8 cellular contexts compared by ENCODE assay signal in the genomic region with DNA sequence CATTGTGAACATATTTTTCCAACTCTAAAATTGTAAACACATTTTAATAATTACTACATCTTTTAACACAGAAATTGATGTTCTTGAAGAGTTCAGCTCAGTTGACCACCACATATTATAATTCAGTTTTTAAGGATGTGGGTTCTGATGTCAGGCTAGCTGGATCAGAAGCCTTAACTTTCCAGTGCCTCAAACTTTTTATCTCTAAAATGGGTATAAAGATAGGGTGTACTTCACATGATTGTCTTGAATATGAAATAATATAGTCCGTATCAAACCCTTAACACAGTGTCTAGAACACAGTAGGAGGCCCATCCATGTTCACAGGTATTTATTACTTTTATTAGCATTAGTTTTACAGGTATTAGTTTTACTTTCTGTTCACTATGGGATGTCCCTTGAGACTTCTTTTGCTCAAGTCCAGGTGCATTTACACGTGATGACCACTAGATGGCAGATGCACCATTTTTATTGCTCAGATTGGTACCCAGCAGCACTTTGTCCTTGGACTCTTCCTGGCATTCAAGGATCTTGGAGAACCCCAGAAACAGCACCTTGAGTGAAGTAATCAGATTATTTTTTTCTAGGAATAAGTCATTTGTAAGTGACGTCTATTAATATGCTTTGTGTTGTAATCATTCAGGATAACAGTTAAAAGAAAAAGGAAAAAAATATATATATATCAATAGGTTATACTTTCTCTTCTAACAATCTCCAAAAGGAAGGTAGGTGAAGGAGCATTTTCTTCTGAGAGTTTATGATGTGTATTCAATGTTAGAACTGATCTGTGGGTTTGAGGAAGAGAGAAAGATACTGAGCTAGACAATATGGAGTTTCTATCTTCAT.
DNase-seq lines count a peak whose midpoint lies in the region; ATAC-seq and TF ChIP-seq lines count a peak whose summit lies in the region.

No MANE protein-coding gene starts in this region.

- no peak overlapping the region for H3K27ac Mint-ChIP-seq in activated CD4-positive, alpha-beta T cell treated with anti-CD3 and anti-CD28 coated beads, Interleukin-2, amount 10 ng/mL, durations not matched to agents 7 days and 5 days

- no peak overlapping the region for H4K91ac ChIP-seq in mesenchymal stem cell (ENCODE audit: low read length)

- CTCF ChIA-PET in activated CD4-positive, alpha-beta T cell treated with anti-CD3 and anti-CD28 coated beads, Interleukin-2, amount 10 ng/mL, durations not matched to agents 7 days and 5 days (lab: Charles Lee), result interaction anchor here (0.6 kb wide), 1 partner anchor 370 kb away, joined by 3 read pairs; no protein-coding TSS in a partner anchor
- CTCF ChIA-PET in PC-3 (lab: Charles Lee), result no interaction called here

- POLR2A ChIA-PET in activated CD4-positive, alpha-beta T cell treated with anti-CD3 and anti-CD28 coated beads, Interleukin-2, amount 10 ng/mL, durations not matched to agents 7 days and 5 days (lab: Charles Lee), result no interaction called here
- POLR2A ChIA-PET in PC-3 (lab: Charles Lee; ENCODE audit: unreplicated experiment), result no interaction called here

- no peaks in the 10 kb centered on the region for H3F3A ChIP-seq in PC-3 (ENCODE audit: low read length, unreplicated experiment)

- H3K9me3 ChIP-seq in PC-3 (ENCODE audit: low read length), result no peaks in the 10 kb centered on the region
- no peaks in the 10 kb centered on the region for H3K9me3 ChIP-seq in endocrine pancreas (ENCODE audit: control insufficient read depth, low read length)
- H3K9me3 ChIP-seq in mesenchymal stem cell (ENCODE audit: control insufficient read depth, low read length), result no peaks in the 10 kb centered on the region

- intact Hi-C loops in PC-3 (cut with micrococcal nuclease), result no loop called here

- no peak overlapping the region for H3K18ac ChIP-seq in mesenchymal stem cell (ENCODE audit: low read depth in 1 of 2, low read length in 2 of 2)

- H2BK15ac ChIP-seq in mesenchymal stem cell (ENCODE audit: low read depth, poor library complexity, severe bottlenecking), result no peak overlapping the region

- H3K4me1 Mint-ChIP-seq in activated CD4-positive, alpha-beta T cell treated with anti-CD3 and anti-CD28 coated beads, Interleukin-2, amount 10 ng/mL, durations not matched to agents 7 days and 5 days, result no peaks in the 10 kb centered on the region

- H3K4me3 ChIP-seq in PC-3 (ENCODE audit: low read length) (no peak overlapping the region), endocrine pancreas (ENCODE audit: control insufficient read depth, insufficient read depth, low read length) (peak overlapping the region; percentile 20), mesenchymal stem cell (ENCODE audit: insufficient read depth in 1 of 2, low read depth in 1 of 2, low read length in 2 of 2) (no peak overlapping the region)

- H3K23ac ChIP-seq in mesenchymal stem cell (ENCODE audit: low read length in 2 of 2), result no peak overlapping the region

- H2AFZ ChIP-seq in PC-3 (ENCODE audit: low read length) (no peak overlapping the region), mesenchymal stem cell (ENCODE audit: low read depth, low read length) (no peak overlapping the region)

- no peaks in the 10 kb centered on the region for H3K9me3 Mint-ChIP-seq in activated CD4-positive, alpha-beta T cell treated with anti-CD3 and anti-CD28 coated beads, Interleukin-2, amount 10 ng/mL, durations not matched to agents 7 days and 5 days

- H3K79me2 ChIP-seq in PC-3 (ENCODE audit: low read length), result no peaks in the 10 kb centered on the region

- peak; percentile 73 for TF ChIP-seq CTCF in PC-3 (conservative IDR thresholded peaks at IDR 0.05; ENCODE audit: low read depth, low read length)

- no peak overlapping the region for H2AK5ac ChIP-seq in mesenchymal stem cell (ENCODE audit: low read length, severe bottlenecking)

- H2BK120ac ChIP-seq in mesenchymal stem cell (ENCODE audit: low read depth, low read length), result no peak overlapping the region

- H2BK5ac ChIP-seq in mesenchymal stem cell (ENCODE audit: low read depth, low read length, poor library complexity, severe bottlenecking), result no peak overlapping the region

- no peaks in the 10 kb centered on the region for H3K79me1 ChIP-seq in mesenchymal stem cell (replicated peaks; ENCODE audit: low read length, poor library complexity, severe bottlenecking)

- no peak overlapping the region for H4K8ac ChIP-seq in mesenchymal stem cell (ENCODE audit: low read length)

- no peaks in the 10 kb centered on the region for H3K36me3 Mint-ChIP-seq in activated CD4-positive, alpha-beta T cell treated with anti-CD3 and anti-CD28 coated beads, Interleukin-2, amount 10 ng/mL, durations not matched to agents 7 days and 5 days (ENCODE audit: low read depth)

- H3K36me3 ChIP-seq in PC-3 (ENCODE audit: low read depth, low read length) (no peaks in the 10 kb centered on the region), endocrine pancreas (ENCODE audit: control insufficient read depth, insufficient read depth, low read length) (no peaks in the 10 kb centered on the region), mesenchymal stem cell (ENCODE audit: control insufficient read depth in 1 of 2, insufficient read depth in 2 of 2, low read depth in 1 of 2, low read length in 2 of 2) (no peaks in the 10 kb centered on the region)

- H2BK12ac ChIP-seq in mesenchymal stem cell (ENCODE audit: low read length in 2 of 2), result no peak overlapping the region

- H3K14ac ChIP-seq in mesenchymal stem cell (ENCODE audit: low read length in 2 of 2), result no peak overlapping the region

- no peaks in the 10 kb centered on the region for H3K27me3 ChIP-seq in PC-3 (ENCODE audit: low read length)
- no peaks in the 10 kb centered on the region for H3K27me3 ChIP-seq in endocrine pancreas (ENCODE audit: control insufficient read depth, insufficient read depth, low read length)
- H3K27me3 ChIP-seq in mesenchymal stem cell (ENCODE audit: control insufficient read depth in 1 of 2, insufficient read depth in 1 of 2, low read length in 2 of 2), result peaks cover 0 to 5% of the 10 kb centered on the region in 2 experiments

- H3K4me2 ChIP-seq in PC-3 (ENCODE audit: low read length) (no peak overlapping the region), mesenchymal stem cell (ENCODE audit: low read length, poor library complexity, severe bottlenecking) (no peak overlapping the region)

- no peaks in the 10 kb centered on the region for H3K9me2 ChIP-seq in PC-3 (replicated peaks; ENCODE audit: low read length)

- no peak overlapping the region for H3K4ac ChIP-seq in mesenchymal stem cell (ENCODE audit: low read depth in 1 of 2, low read length in 2 of 2)

- no TSS peak for BruUV-seq in PC-3 (replicated peaks; lab: Mats Ljungman, UMichigan)

- ATAC-seq in GM21723 (IDR thresholded peaks at IDR 0.05; ENCODE audit: unreplicated experiment), result peak; percentile 93
- ATAC-seq in PC-3, result no peak; the same call in 1 of the 2 replicates

- H3K9ac ChIP-seq in PC-3 (ENCODE audit: low read length) (no peak overlapping the region), endocrine pancreas (ENCODE audit: control insufficient read depth, insufficient read depth, low read length) (no peak overlapping the region), mesenchymal stem cell (ENCODE audit: low read length) (no peak overlapping the region)

- DNase-seq in activated CD4-positive, alpha-beta T cell treated with anti-CD3 and anti-CD28 coated beads, Interleukin-2, amount 10 ng/mL, durations not matched to agents 7 days and 5 days, result peak; percentile 12
- no peak for DNase-seq in activated CD4-positive, alpha-beta T cell treated with anti-CD3 and anti-CD28 coated beads, Interleukin-2, amount 50 U/mL, for 4 hours
- DNase-seq in HT1080 (ENCODE audit: low read depth) (peak; percentile 22), PC-3 (peak; percentile 47), mesenchymal stem cell (peak; percentile 67), NCI-H226 (no peak)

- H3K27ac ChIP-seq in PC-3 (ENCODE audit: low read length) (no peak overlapping the region), mesenchymal stem cell (ENCODE audit: low read length, poor library complexity, severe bottlenecking) (no peak overlapping the region)

- 0% methylated on average over 1 of the region's 3 CpGs for WGBS in mesenchymal stem cell

- H3K27me3 Mint-ChIP-seq in activated CD4-positive, alpha-beta T cell treated with anti-CD3 and anti-CD28 coated beads, Interleukin-2, amount 10 ng/mL, durations not matched to agents 7 days and 5 days, result peaks cover 4% of the 10 kb centered on the region

- H3K4me1 ChIP-seq in PC-3 (ENCODE audit: insufficient read depth, low read length) (no peaks in the 10 kb centered on the region), endocrine pancreas (ENCODE audit: control insufficient read depth, insufficient read depth, low read length) (no peaks in the 10 kb centered on the region), mesenchymal stem cell (ENCODE audit: control insufficient read depth, insufficient read depth, low read depth, low read length) (no peaks in the 10 kb centered on the region)

- no peaks in the 10 kb centered on the region for H4K20me1 ChIP-seq in PC-3 (ENCODE audit: low read length)

- H3K4me3 Mint-ChIP-seq in activated CD4-positive, alpha-beta T cell treated with anti-CD3 and anti-CD28 coated beads, Interleukin-2, amount 10 ng/mL, durations not matched to agents 7 days and 5 days, result no peak overlapping the region

Comparison
In these comparisons a context has a peak if more than half of its experiments do, and no peak if none do; other contexts are left out.
1. DNase-seq: peak in activated CD4-positive, alpha-beta T cell treated with anti-CD3 and anti-CD28 coated beads, Interleukin-2, amount 10 ng/mL, durations not matched to agents 7 days and 5 days (single experiment), HT1080 (single experiment), PC-3 (single experiment) and mesenchymal stem cell (single experiment); none in activated CD4-positive, alpha-beta T cell treated with anti-CD3 and anti-CD28 coated beads, Interleukin-2, amount 50 U/mL, for 4 hours (0 of 2) and NCI-H226 (single experiment).